ENCODE assay signal across 1 cellular context in genomic region chr1:151485685-151486255, GRCh38.
TF ChIP-seq lines count a peak whose summit lies in the region.

No MANE protein-coding gene starts in this region.

TF ChIP-seq in IMR-90, 13 proteins besides CTCF, POLR2A, EP300 and RAD21:
- TF ChIP-seq MXI1 (IDR thresholded peaks at IDR 0.05; ENCODE audit: borderline replicate concordance, low read depth, low read length) (no peak), MAZ (IDR thresholded peaks at IDR 0.05; ENCODE audit: borderline replicate concordance, low read depth, low read length) (no peak), BHLHE40 (IDR thresholded peaks at IDR 0.05; ENCODE audit: low read depth, low read length) (no peak), FOS (IDR thresholded peaks at IDR 0.05; ENCODE audit: low read depth, low read length) (no peak), SMC3 (IDR thresholded peaks at IDR 0.05; ENCODE audit: low read depth, low read length) (no peak), CEBPB (IDR thresholded peaks at IDR 0.05; ENCODE audit: low read depth, low read length) (no peak), RFX5 (IDR thresholded peaks at IDR 0.05; ENCODE audit: low read depth, low read length) (no peak), NFE2L2 (IDR thresholded peaks at IDR 0.05; ENCODE audit: low read depth, low read length) (no peak), RCOR1 (IDR thresholded peaks at IDR 0.05; ENCODE audit: insufficient replicate concordance, low read length) (no peak), MAFK (IDR thresholded peaks at IDR 0.05; ENCODE audit: low read depth, low read length) (no peak), USF2 (IDR thresholded peaks at IDR 0.05; ENCODE audit: low read depth, low read length) (no peak), CHD1 (IDR thresholded peaks at IDR 0.05; ENCODE audit: low read depth, low read length) (no peak)
- TF ChIP-seq, protein P1, sequence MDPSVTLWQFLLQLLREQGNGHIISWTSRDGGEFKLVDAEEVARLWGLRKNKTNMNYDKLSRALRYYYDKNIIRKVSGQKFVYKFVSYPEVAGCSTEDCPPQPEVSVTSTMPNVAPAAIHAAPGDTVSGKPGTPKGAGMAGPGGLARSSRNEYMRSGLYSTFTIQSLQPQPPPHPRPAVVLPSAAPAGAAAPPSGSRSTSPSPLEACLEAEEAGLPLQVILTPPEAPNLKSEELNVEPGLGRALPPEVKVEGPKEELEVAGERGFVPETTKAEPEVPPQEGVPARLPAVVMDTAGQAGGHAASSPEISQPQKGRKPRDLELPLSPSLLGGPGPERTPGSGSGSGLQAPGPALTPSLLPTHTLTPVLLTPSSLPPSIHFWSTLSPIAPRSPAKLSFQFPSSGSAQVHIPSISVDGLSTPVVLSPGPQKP (IDR thresholded peaks at IDR 0.05; ENCODE audit: borderline replicate concordance, low read depth, low read length): no peak
